8 cellular contexts compared by ENCODE assay signal in the genomic region with DNA sequence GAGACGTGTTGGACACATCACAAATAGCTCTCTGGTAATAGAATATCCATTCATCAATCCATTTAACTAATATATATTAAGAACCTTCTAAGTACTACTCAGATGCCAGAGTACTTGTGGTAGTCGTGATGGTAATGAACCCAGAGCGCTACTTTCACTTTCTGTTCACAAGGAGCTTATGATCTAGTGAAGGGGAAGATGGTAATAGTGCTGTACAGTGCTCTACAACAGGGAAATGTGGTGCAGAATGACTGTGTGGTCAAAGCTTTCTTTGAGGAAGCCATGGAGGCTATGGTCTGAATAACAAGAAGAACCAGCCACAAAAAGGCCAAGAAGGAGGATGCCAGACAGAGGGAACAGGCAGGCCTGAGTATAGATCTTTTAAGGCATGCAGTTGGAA.
DNase-seq lines count a peak whose midpoint lies in the region; ATAC-seq and TF ChIP-seq lines count a peak whose summit lies in the region.

No MANE protein-coding gene starts in this region.

- intact Hi-C loops in left lung (cut with DNase I), result no loop called here

- ATAC-seq in activated CD8-positive, alpha-beta memory T cell treated with anti-CD3 and anti-CD28 coated beads, Interleukin-2, amount 10 ng/mL, durations not matched to agents 7 days and 5 days, result peak; percentile 92
- ATAC-seq in HG03066 (IDR thresholded peaks at IDR 0.05; ENCODE audit: low read depth, unreplicated experiment) (peak; percentile 65), left lung (peak; percentile 81)

- peaks cover 4% of the 10 kb centered on the region for H3K27me3 Mint-ChIP-seq in activated CD8-positive, alpha-beta memory T cell treated with anti-CD3 and anti-CD28 coated beads, Interleukin-2, amount 10 ng/mL, durations not matched to agents 7 days and 5 days
- H3K27me3 Mint-ChIP-seq in T-helper 1 cell treated with Interleukin-12 subunit alpha and Interleukin-12 subunit beta and Interleukin-4 antibody, amounts not matched to agents 30 μg/mL and 1 μg/mL, for 36 hours (ENCODE audit: low read depth), result peaks cover 13% of the 10 kb centered on the region
- peaks cover 3% of the 10 kb centered on the region for H3K27me3 Mint-ChIP-seq in type B pancreatic cell

- peak overlapping the region; percentile 5 to 68 for H3K27ac ChIP-seq in left lung

- peaks cover 0 to 6% of the 10 kb centered on the region in 2 donors for H3K4me1 ChIP-seq in left lung

- peak overlapping the region; percentile 31 for H3K4me3 Mint-ChIP-seq in activated CD8-positive, alpha-beta memory T cell treated with anti-CD3 and anti-CD28 coated beads, Interleukin-2, amount 10 ng/mL, durations not matched to agents 7 days and 5 days
- H3K4me3 Mint-ChIP-seq in T-helper 1 cell treated with Interleukin-12 subunit alpha and Interleukin-12 subunit beta and Interleukin-4 antibody, amounts not matched to agents 30 μg/mL and 1 μg/mL, for 36 hours, result peak overlapping the region; percentile 36
- H3K4me3 Mint-ChIP-seq in type B pancreatic cell, result no peak overlapping the region

- CTCF ChIA-PET in activated CD8-positive, alpha-beta memory T cell treated with anti-CD3 and anti-CD28 coated beads, Interleukin-2, amount 10 ng/mL, durations not matched to agents 7 days and 5 days (lab: Charles Lee), result interaction anchor here (0.7 to 11.0 kb wide), 11 partner anchors 9 to 324 kb away, joined by 3 to 312 read pairs (median 5); no protein-coding TSS in a partner anchor

- DNase-seq in activated CD8-positive, alpha-beta memory T cell treated with anti-CD3 and anti-CD28 coated beads, Interleukin-2, amount 10 ng/mL, durations not matched to agents 7 days and 5 days, result peak; percentile 51
- DNase-seq in activated CD8-positive, alpha-beta memory T cell treated with anti-CD3 and anti-CD28 coated beads, Interleukin-2, amount 50 U/mL, for 4 hours, result no peak
- DNase-seq in left lung (no peak), COR-L47 (lab: John Stamatoyannopoulos, UW) (no peak), DMS79 treated with DMSO at 0.1 percent for 48 hours (lab: John Stamatoyannopoulos, UW) (no peak), type B pancreatic cell (ENCODE audit: extremely low spot score, unreplicated experiment) (no peak)

- H3K36me3 Mint-ChIP-seq in activated CD8-positive, alpha-beta memory T cell treated with anti-CD3 and anti-CD28 coated beads, Interleukin-2, amount 10 ng/mL, durations not matched to agents 7 days and 5 days, result peaks cover 2% of the 10 kb centered on the region
- no peaks in the 10 kb centered on the region for H3K36me3 Mint-ChIP-seq in T-helper 1 cell treated with Interleukin-12 subunit alpha and Interleukin-12 subunit beta and Interleukin-4 antibody, amounts not matched to agents 30 μg/mL and 1 μg/mL, for 36 hours (ENCODE audit: low read depth)
- H3K36me3 Mint-ChIP-seq in type B pancreatic cell, result peaks cover 10% of the 10 kb centered on the region

- H3K4me3 ChIP-seq in left lung, result no peak overlapping the region

- peak overlapping the region; percentile 71 for H3K27ac Mint-ChIP-seq in activated CD8-positive, alpha-beta memory T cell treated with anti-CD3 and anti-CD28 coated beads, Interleukin-2, amount 10 ng/mL, durations not matched to agents 7 days and 5 days
- no peak overlapping the region for H3K27ac Mint-ChIP-seq in T-helper 1 cell treated with Interleukin-12 subunit alpha and Interleukin-12 subunit beta and Interleukin-4 antibody, amounts not matched to agents 30 μg/mL and 1 μg/mL, for 36 hours
- no peak overlapping the region for H3K27ac Mint-ChIP-seq in type B pancreatic cell

- no peaks in the 10 kb centered on the region for H3K27me3 ChIP-seq in left lung

- peaks cover 10% of the 10 kb centered on the region for H3K4me1 Mint-ChIP-seq in activated CD8-positive, alpha-beta memory T cell treated with anti-CD3 and anti-CD28 coated beads, Interleukin-2, amount 10 ng/mL, durations not matched to agents 7 days and 5 days
- H3K4me1 Mint-ChIP-seq in T-helper 1 cell treated with Interleukin-12 subunit alpha and Interleukin-12 subunit beta and Interleukin-4 antibody, amounts not matched to agents 30 μg/mL and 1 μg/mL, for 36 hours (ENCODE audit: low read depth), result peaks cover 19% of the 10 kb centered on the region
- H3K4me1 Mint-ChIP-seq in type B pancreatic cell (ENCODE audit: unreplicated experiment), result no peaks in the 10 kb centered on the region

- H3K9me3 ChIP-seq in left lung, result no peaks in the 10 kb centered on the region

- H3K9me3 Mint-ChIP-seq in activated CD8-positive, alpha-beta memory T cell treated with anti-CD3 and anti-CD28 coated beads, Interleukin-2, amount 10 ng/mL, durations not matched to agents 7 days and 5 days (ENCODE audit: low read depth), result no peaks in the 10 kb centered on the region
- H3K9me3 Mint-ChIP-seq in T-helper 1 cell treated with Interleukin-12 subunit alpha and Interleukin-12 subunit beta and Interleukin-4 antibody, amounts not matched to agents 30 μg/mL and 1 μg/mL, for 36 hours, result no peaks in the 10 kb centered on the region
- H3K9me3 Mint-ChIP-seq in type B pancreatic cell, result no peaks in the 10 kb centered on the region

- H3K36me3 ChIP-seq in left lung, result no peaks in the 10 kb centered on the region

- no peak for TF ChIP-seq CTCF in left lung (IDR thresholded peaks at IDR 0.05)
- TF ChIP-seq CTCF in type B pancreatic cell (conservative IDR thresholded peaks at IDR 0.05), result no peak
